19 cellular contexts compared by ENCODE assay signal in the genomic region with DNA sequence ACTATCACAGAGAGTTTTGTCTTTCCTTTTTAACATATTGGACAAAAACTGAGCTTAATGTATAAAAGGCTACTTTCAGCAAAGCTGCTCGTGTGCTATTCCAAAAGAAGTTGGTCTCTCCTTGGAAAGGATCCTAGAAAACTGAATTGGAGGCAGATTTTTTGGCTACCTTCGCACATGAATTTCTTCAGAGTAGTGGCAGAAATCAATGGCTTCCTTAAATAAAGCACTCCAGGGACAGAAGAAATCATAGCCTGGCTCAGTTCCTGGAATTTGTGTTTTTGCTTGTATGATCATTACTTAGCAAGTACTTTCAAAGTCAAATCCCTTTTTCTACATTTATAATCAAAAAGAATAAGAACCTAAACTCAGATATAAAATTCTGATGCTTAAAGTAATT.
DNase-seq lines count a peak whose midpoint lies in the region; ATAC-seq and TF ChIP-seq lines count a peak whose summit lies in the region.
"Had no signal": no experiment of that assay in that cellular context is flagged by ENCODE, and none has a peak within 500 bp of the region (broad histone marks: within the 10 kb centered on the region; RNA-seq: fewer than 3 reads in every experiment).

No MANE protein-coding gene starts in this region.

- no peaks in the 10 kb centered on the region for H3K36me3 Mint-ChIP-seq in nephron (ENCODE audit: low read depth)
- H3K36me3 Mint-ChIP-seq: CD8-positive, alpha-beta memory T cell had no signal

- peak; percentile 2 for DNase-seq in Ammon's horn (ENCODE audit: low spot score)
- DNase-seq in astrocyte of the hippocampus (ENCODE audit: low read depth, low spot score) = peak; percentile 4
- DNase-seq in fibroblast of the conjunctiva (ENCODE audit: low read depth) = peak; percentile 32
- DNase-seq in mucosa of descending colon = no peak
- DNase-seq: CD8-positive, alpha-beta memory T cell; Kasumi-1; MG63; NCI-H1092; NCI-H1436 treated with DMSO at 0.1 percent for 48 hours; NCI-H2029 treated with DMSO at 0.1 percent for 48 hours; NCI-H2171; NK-92 treated with Interleukin-12 subunit alpha and Interleukin-12 subunit beta, amount 100 ng/mL, for 24 hours; Peyer's patch had no signal

- no peak for TF ChIP-seq CTCF in nephron (IDR thresholded peaks at IDR 0.05; ENCODE audit: unreplicated experiment in 3 of 3)
- TF ChIP-seq CTCF in mucosa of descending colon (IDR thresholded peaks at IDR 0.05) = no peak

- no peaks in the 10 kb centered on the region for H3K27me3 Mint-ChIP-seq in nephron (ENCODE audit: low read depth)
- H3K27me3 Mint-ChIP-seq: CD8-positive, alpha-beta memory T cell had no signal

- ATAC-seq in mucosa of descending colon = no peak
- no peak for ATAC-seq in GM18867 (IDR thresholded peaks at IDR 0.05; ENCODE audit: unreplicated experiment)
- ATAC-seq in HG03175 (IDR thresholded peaks at IDR 0.05; ENCODE audit: unreplicated experiment) = no peak
- no peak for ATAC-seq in GM21447 (IDR thresholded peaks at IDR 0.05; ENCODE audit: unreplicated experiment)
- ATAC-seq: A549 had no signal

- H3K9me3 Mint-ChIP-seq in nephron = peaks cover 4% of the 10 kb centered on the region

- H3K36me3 ChIP-seq in mucosa of descending colon (ENCODE audit: low read depth) = no peaks in the 10 kb centered on the region
- H3K36me3 ChIP-seq: BLaER1 treated with 17β-estradiol and CSF1 and Interleukin-3, amounts not matched to agents 10 nM and 100 nM; MG63; Peyer's patch had no signal

- H3K4me1 Mint-ChIP-seq in nephron = peaks cover 5% of the 10 kb centered on the region
- H3K4me1 Mint-ChIP-seq: CD8-positive, alpha-beta memory T cell had no signal

- intact Hi-C loops in mucosa of descending colon (cut with DNase I, micrococcal nuclease) = no loop called here

- no peak overlapping the region for H3K4me3 ChIP-seq in mucosa of descending colon
- H3K4me3 ChIP-seq: A549; BLaER1 treated with 17β-estradiol and CSF1 and Interleukin-3, amounts not matched to agents 10 nM and 100 nM; MG63; Peyer's patch had no signal

- H3K27ac Mint-ChIP-seq in nephron = peak overlapping the region in 2 of 3 experiments; percentile 33 to 81
- H3K27ac Mint-ChIP-seq: CD8-positive, alpha-beta memory T cell had no signal

- H3K9me3 ChIP-seq in mucosa of descending colon = peaks cover 2% of the 10 kb centered on the region
- H3K9me3 ChIP-seq: A549, MG63, Peyer's patch had no signal

- H3K4me3 Mint-ChIP-seq in nephron = no peak overlapping the region
- H3K4me3 Mint-ChIP-seq: CD8-positive, alpha-beta memory T cell had no signal

- no peaks in the 10 kb centered on the region for H3K4me1 ChIP-seq in mucosa of descending colon (ENCODE audit: low read depth)
- H3K4me1 ChIP-seq: A549; BLaER1 treated with 17β-estradiol and CSF1 and Interleukin-3, amounts not matched to agents 10 nM and 100 nM; Peyer's patch had no signal

Comparison
In these comparisons a context has a peak if more than half of its experiments do, and no peak if none do; other contexts are left out.
1. DNase-seq: peak in Ammon's horn (single experiment), astrocyte of the hippocampus (single experiment) and fibroblast of the conjunctiva (single experiment); none in mucosa of descending colon (0 of 3).